In genomic region chr3:118977118-118977517, GRCh38 we compare ENCODE assay signal across 27 cellular contexts. TPM values are rescaled to one million over a fixed set of nuclear protein-coding genes. Genes with fewer than 3 reads are reported as not detected.
"Had no signal": no experiment of that assay in that cellular context is flagged by ENCODE, and none has a peak within 500 bp of the region (broad histone marks: within the 10 kb centered on the region; RNA-seq: fewer than 3 reads in every experiment).

No MANE protein-coding gene starts in this region.

- H3K4me1 ChIP-seq: lower lobe of right lung, neural progenitor cell, parathyroid adenoma, right atrium auricular region, spleen, testis, tibial artery had no signal

- ATAC-seq: esophagus mucosa; gastrocnemius medialis; left ventricle myocardium superior; lower lobe of right lung; stimulated activated naive CD8-positive, alpha-beta T cell treated with anti-CD3 and anti-CD28 coated beads, Interleukin-15, Interleukin-2, amounts not matched to agents 100 U/mL and 50 U/mL, for 24 hours had no signal

- H3K9me3 ChIP-seq: gastrocnemius medialis, lower lobe of right lung, right atrium auricular region, sigmoid colon, spleen, testis, tibial artery had no signal

- H3K27me3 ChIP-seq: gastrocnemius medialis, neural progenitor cell, right atrium auricular region, sigmoid colon, spleen, testis, tibial artery had no signal

- H3K27ac ChIP-seq: epithelial cell of prostate, gastrocnemius medialis, lower lobe of right lung, neural progenitor cell, parathyroid adenoma, right atrium auricular region, sigmoid colon, skin epidermis, spleen, testis, tibial artery had no signal

- H3K4me3 Mint-ChIP-seq: endodermal cell; naive B cell; natural killer cell treated with Interleukin-12 subunit alpha and Interleukin-12 subunit beta and Interleukin-15 and Interleukin-18, amount 100 ng/mL, for 72 hours; neural progenitor cell; stimulated activated memory B cell treated with anti-CD40 and anti-IgM and Interleukin-4, amounts not matched to agents 10 μg/mL and 1 μg/mL and 100 μg/mL, for 72 hours; type B pancreatic cell had no signal

- H3K36me3 ChIP-seq: gastrocnemius medialis, lower lobe of right lung, neural progenitor cell, right atrium auricular region, sigmoid colon, spleen, tibial artery had no signal

- H3K9me3 Mint-ChIP-seq: endodermal cell; natural killer cell treated with Interleukin-12 subunit alpha and Interleukin-12 subunit beta and Interleukin-15 and Interleukin-18, amount 100 ng/mL, for 72 hours; neural progenitor cell; stimulated activated memory B cell treated with anti-CD40 and anti-IgM and Interleukin-4, amounts not matched to agents 10 μg/mL and 1 μg/mL and 100 μg/mL, for 72 hours; type B pancreatic cell had no signal

- H3K27ac Mint-ChIP-seq: endodermal cell; naive B cell; natural killer cell treated with Interleukin-12 subunit alpha and Interleukin-12 subunit beta and Interleukin-15 and Interleukin-18, amount 100 ng/mL, for 72 hours; neural progenitor cell; progenitor cell of endocrine pancreas; stimulated activated memory B cell treated with anti-CD40 and anti-IgM and Interleukin-4, amounts not matched to agents 10 μg/mL and 1 μg/mL and 100 μg/mL, for 72 hours; type B pancreatic cell had no signal

- H3K4me1 Mint-ChIP-seq: naive B cell; neural progenitor cell; stimulated activated memory B cell treated with anti-CD40 and anti-IgM and Interleukin-4, amounts not matched to agents 10 μg/mL and 1 μg/mL and 100 μg/mL, for 72 hours had no signal

- H3K36me3 Mint-ChIP-seq: naive B cell; natural killer cell treated with Interleukin-12 subunit alpha and Interleukin-12 subunit beta and Interleukin-15 and Interleukin-18, amount 100 ng/mL, for 72 hours; neural progenitor cell; stimulated activated memory B cell treated with anti-CD40 and anti-IgM and Interleukin-4, amounts not matched to agents 10 μg/mL and 1 μg/mL and 100 μg/mL, for 72 hours; type B pancreatic cell had no signal

- H3K4me3 ChIP-seq: gastrocnemius medialis, lower lobe of right lung, neural progenitor cell, right atrium auricular region, sigmoid colon, skin epidermis, spleen, testis, tibial artery had no signal

- DNase-seq: effector CD8-positive, alpha-beta T cell; foreskin fibroblast; gastrocnemius medialis; head of caudate nucleus; left ventricle myocardium superior; lower lobe of right lung; naive B cell; sigmoid colon; spleen; stimulated activated CD4-positive, alpha-beta T cell treated with anti-CD3 and anti-CD28 coated beads, Interleukin-4, amount 100 ng/mL, for 4 hours; stimulated activated naive CD8-positive, alpha-beta T cell treated with anti-CD3 and anti-CD28 coated beads, Interleukin-15, Interleukin-2, amounts not matched to agents 100 U/mL and 50 U/mL, for 24 hours; substantia nigra; testis; tibial artery had no signal

- H3K27me3 Mint-ChIP-seq: progenitor cell of endocrine pancreas, type B pancreatic cell had no signal

RNA-seq across cellular contexts. Expression of gene IGSF11, which starts 57.5 kb away (rescaled TPM):
- total RNA-seq: glomerular endothelial cell, mesenteric fat pad had no signal
